1 cellular context compared by ENCODE assay signal in the genomic region with DNA sequence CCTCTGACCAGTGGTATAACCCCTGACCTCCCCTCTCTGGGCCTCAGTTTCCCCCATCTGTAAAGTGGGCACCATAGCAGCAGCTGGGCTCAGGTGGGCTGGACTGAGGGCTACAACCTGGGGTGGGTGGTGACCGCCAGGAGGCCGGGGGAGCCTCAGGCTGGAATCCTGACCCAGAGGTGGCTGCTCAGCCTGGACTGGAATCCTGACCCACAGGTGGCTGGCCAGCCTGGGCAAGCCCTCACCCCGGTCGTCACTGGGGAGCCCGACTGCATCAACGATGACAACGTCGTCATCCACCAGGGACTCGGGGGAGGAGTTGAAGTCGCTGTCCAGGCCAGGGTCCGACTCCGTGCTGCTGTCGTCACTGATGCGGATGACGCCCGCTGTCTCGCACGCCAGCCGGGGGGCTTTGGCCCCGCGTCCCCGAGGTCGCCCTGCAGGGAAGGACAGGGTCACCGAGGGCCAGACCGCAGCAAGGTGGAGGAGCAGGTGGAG.
TF ChIP-seq lines count a peak whose summit lies in the region.

No MANE protein-coding gene starts in this region.

TF ChIP-seq in IMR-90, 13 proteins besides CTCF, POLR2A, EP300 and RAD21:
- no peak for TF ChIP-seq MXI1 (IDR thresholded peaks at IDR 0.05; ENCODE audit: borderline replicate concordance, low read depth, low read length)
- TF ChIP-seq RFX5 (IDR thresholded peaks at IDR 0.05; ENCODE audit: low read depth, low read length), result no peak
- TF ChIP-seq RCOR1 (IDR thresholded peaks at IDR 0.05; ENCODE audit: insufficient replicate concordance, low read length), result no peak
- TF ChIP-seq, protein P1, sequence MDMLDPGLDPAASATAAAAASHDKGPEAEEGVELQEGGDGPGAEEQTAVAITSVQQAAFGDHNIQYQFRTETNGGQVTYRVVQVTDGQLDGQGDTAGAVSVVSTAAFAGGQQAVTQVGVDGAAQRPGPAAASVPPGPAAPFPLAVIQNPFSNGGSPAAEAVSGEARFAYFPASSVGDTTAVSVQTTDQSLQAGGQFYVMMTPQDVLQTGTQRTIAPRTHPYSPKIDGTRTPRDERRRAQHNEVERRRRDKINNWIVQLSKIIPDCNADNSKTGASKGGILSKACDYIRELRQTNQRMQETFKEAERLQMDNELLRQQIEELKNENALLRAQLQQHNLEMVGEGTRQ (IDR thresholded peaks at IDR 0.05; ENCODE audit: low read depth, low read length), result no peak
- no peak for TF ChIP-seq FOS (IDR thresholded peaks at IDR 0.05; ENCODE audit: low read depth, low read length)
- no peak for TF ChIP-seq SMC3 (IDR thresholded peaks at IDR 0.05; ENCODE audit: low read depth, low read length)
- TF ChIP-seq NFE2L2 (IDR thresholded peaks at IDR 0.05; ENCODE audit: low read depth, low read length), result no peak
- no peak for TF ChIP-seq MAZ (IDR thresholded peaks at IDR 0.05; ENCODE audit: borderline replicate concordance, low read depth, low read length)
- no peak for TF ChIP-seq MAFK (IDR thresholded peaks at IDR 0.05; ENCODE audit: low read depth, low read length)
